Comparison of ENCODE assay signal across 25 cellular contexts in genomic region chr4:64399313-64400109, GRCh38. TPM values are rescaled to one million over a fixed set of nuclear protein-coding genes. Genes with fewer than 3 reads are reported as not detected.
DNase-seq lines count a peak whose midpoint lies in the region; ATAC-seq and TF ChIP-seq lines count a peak whose summit lies in the region.
"Had no signal": no experiment of that assay in that cellular context is flagged by ENCODE, and none has a peak within 500 bp of the region (broad histone marks: within the 10 kb centered on the region; RNA-seq: fewer than 3 reads in every experiment).

No MANE protein-coding gene starts in this region.

- peaks cover 29% of the 10 kb centered on the region for H3K9me3 Mint-ChIP-seq in endodermal cell

- H3K9me3 ChIP-seq in left ventricle myocardium inferior (replicated peaks) (no peaks in the 10 kb centered on the region), right atrium auricular region (no peaks in the 10 kb centered on the region), endodermal cell (ENCODE audit: control insufficient read depth, low read length) (peaks cover 30% of the 10 kb centered on the region), HAP-1 (no peaks in the 10 kb centered on the region)
- H3K9me3 ChIP-seq: SJCRH30 had no signal

- ATAC-seq in HG02840 (IDR thresholded peaks at IDR 0.05; ENCODE audit: low FRiP score, unreplicated experiment) (no peak), GM19324 (IDR thresholded peaks at IDR 0.05; ENCODE audit: low FRiP score, unreplicated experiment) (no peak)
- ATAC-seq: HCT116, Panc1 had no signal

- peak overlapping the region; percentile 85 for H3K27ac ChIP-seq in left ventricle myocardium inferior (replicated peaks)
- peak overlapping the region in 1 of 2 donors; percentile 27 for H3K27ac ChIP-seq in right atrium auricular region
- H3K27ac ChIP-seq in endodermal cell (ENCODE audit: low read depth, low read length), result no peak overlapping the region
- H3K27ac ChIP-seq: GM23248, HL-60, SJCRH30 had no signal

- no peak overlapping the region for H3K4me3 Mint-ChIP-seq in endodermal cell
- H3K4me3 Mint-ChIP-seq: CD14-positive monocyte had no signal

- in situ Hi-C loops in HAP-1 (cut with MboI; ENCODE audit: low sequenced_read_pairs), result no loop called here

- H3K27ac Mint-ChIP-seq in endodermal cell, result no peak overlapping the region
- H3K27ac Mint-ChIP-seq: CD14-positive monocyte had no signal

- intact Hi-C loops in left ventricle myocardium inferior (cut with micrococcal nuclease), result no loop called here

- peak overlapping the region; percentile 10 for H3K4me3 ChIP-seq in left ventricle myocardium inferior
- no peak overlapping the region for H3K4me3 ChIP-seq in right atrium auricular region
- H3K4me3 ChIP-seq in endodermal cell (ENCODE audit: low read length), result no peak overlapping the region
- no peak overlapping the region for H3K4me3 ChIP-seq in HAP-1
- H3K4me3 ChIP-seq: GM23248, SJCRH30 had no signal

- TF ChIP-seq CTCF in left ventricle myocardium inferior (IDR thresholded peaks at IDR 0.05; ENCODE audit: borderline replicate concordance) (no peak), right atrium auricular region (IDR thresholded peaks at IDR 0.05) (no peak), endodermal cell (conservative IDR thresholded peaks at IDR 0.05) (no peak)

- H3K27me3 ChIP-seq in left ventricle myocardium inferior (ENCODE audit: low read depth), result no peaks in the 10 kb centered on the region
- H3K27me3 ChIP-seq in right atrium auricular region, result no peaks in the 10 kb centered on the region
- H3K27me3 ChIP-seq in endodermal cell (ENCODE audit: control insufficient read depth, insufficient read depth, low read length, poor library complexity, severe bottlenecking), result no peaks in the 10 kb centered on the region
- no peaks in the 10 kb centered on the region; the same call in 1 of the 2 replicates for H3K27me3 ChIP-seq in HAP-1 (ENCODE audit: low read depth)
- H3K27me3 ChIP-seq: SJCRH30 had no signal

- H3K9ac ChIP-seq in endodermal cell (ENCODE audit: extremely low read depth, low read length, poor library complexity, severe bottlenecking), result no peak overlapping the region
- H3K9ac ChIP-seq: GM23248 had no signal

- WGBS in endodermal cell (ENCODE audit: insufficient coverage in 1 of 2, insufficient read length in 1 of 2), 2 experiments, result 96 to 97% methylated on average over 5 of the region's 5 CpGs

- H3K36me3 Mint-ChIP-seq in endodermal cell (ENCODE audit: low read depth), result peaks cover 6% of the 10 kb centered on the region
- H3K36me3 Mint-ChIP-seq: CD14-positive monocyte had no signal

- H3K27me3 Mint-ChIP-seq in endodermal cell (ENCODE audit: insufficient read depth), result no peaks in the 10 kb centered on the region

- no peaks in the 10 kb centered on the region for H3K36me3 ChIP-seq in left ventricle myocardium inferior
- H3K36me3 ChIP-seq in right atrium auricular region, result peaks cover 10% of the 10 kb centered on the region
- no peaks in the 10 kb centered on the region for H3K36me3 ChIP-seq in endodermal cell (ENCODE audit: control insufficient read depth, insufficient read depth, low read length)
- no peaks in the 10 kb centered on the region for H3K36me3 ChIP-seq in HAP-1 (replicated peaks)
- H3K36me3 ChIP-seq: SJCRH30 had no signal

- H3K4me1 Mint-ChIP-seq in endodermal cell, result peaks cover 18% of the 10 kb centered on the region
- H3K4me1 Mint-ChIP-seq: CD14-positive monocyte had no signal

- DNase-seq in left ventricle myocardium inferior, result no peak
- DNase-seq in right atrium auricular region (ENCODE audit: low spot score), result no peak
- peak; percentile 43 for DNase-seq in endodermal cell
- DNase-seq in iPS-NIHi11 (ENCODE audit: low spot score), result peak; percentile 4
- no peak for DNase-seq in HAP-1 (ENCODE audit: low spot score in 2 of 2)
- no peak for DNase-seq in EL
- DNase-seq: GF-D8; GM23248; KBM-7; MM.1S; NCI-H1048; NCI-H1417 treated with DMSO at 0.1 percent for 48 hours; NCI-H187; NCI-H510A treated with DMSO at 0.1 percent for 48 hours; NCI-H748 treated with DMSO at 0.1 percent for 48 hours; NK-92 treated with Interleukin-12 subunit alpha and Interleukin-12 subunit beta, amount 100 ng/mL, for 24 hours; SJCRH30 had no signal

- H3K4me1 ChIP-seq in left ventricle myocardium inferior, result peaks cover 24% of the 10 kb centered on the region
- no peaks in the 10 kb centered on the region for H3K4me1 ChIP-seq in right atrium auricular region
- no peaks in the 10 kb centered on the region for H3K4me1 ChIP-seq in endodermal cell (ENCODE audit: control insufficient read depth, insufficient read depth, low read length)
- no peaks in the 10 kb centered on the region for H3K4me1 ChIP-seq in HAP-1
- H3K4me1 ChIP-seq: SJCRH30 had no signal

RNA-seq across cellular contexts. Expression of gene TECRL, which starts 9.7 kb away (rescaled TPM):
- total RNA-seq in left ventricle myocardium inferior (1,086 TPM), right atrium auricular region (100 to 1,000 TPM; 203 to 712 TPM), endodermal cell (not detected)
- 0.50 TPM for polyA plus RNA-seq in endodermal cell (2013, experiment 1 of 2)
- 0.21 TPM for polyA plus RNA-seq in endodermal cell (2013, experiment 2 of 2)
- total RNA-seq: Daoy, GM23248, HT-29, SJCRH30 had no signal
- polyA plus RNA-seq: CD14-positive monocyte, GM23248 had no signal

Comparison
In these comparisons a context has a peak if more than half of its experiments do, and no peak if none do; other contexts are left out.
1. DNase-seq: peak in endodermal cell (single experiment) and iPS-NIHi11 (single experiment); none in left ventricle myocardium inferior (single experiment), right atrium auricular region (single experiment), HAP-1 (0 of 2) and EL (single experiment).
2. RNA of gene TECRL, which starts 9.7 kb away (total RNA-seq): 1,086 TPM in left ventricle myocardium inferior (single experiment) and 203 to 712 TPM in right atrium auricular region; not detected in endodermal cell; every median in the first group is over 100 times any median in the second.